ENCODE assay signal across 8 cellular contexts in the genomic region with DNA sequence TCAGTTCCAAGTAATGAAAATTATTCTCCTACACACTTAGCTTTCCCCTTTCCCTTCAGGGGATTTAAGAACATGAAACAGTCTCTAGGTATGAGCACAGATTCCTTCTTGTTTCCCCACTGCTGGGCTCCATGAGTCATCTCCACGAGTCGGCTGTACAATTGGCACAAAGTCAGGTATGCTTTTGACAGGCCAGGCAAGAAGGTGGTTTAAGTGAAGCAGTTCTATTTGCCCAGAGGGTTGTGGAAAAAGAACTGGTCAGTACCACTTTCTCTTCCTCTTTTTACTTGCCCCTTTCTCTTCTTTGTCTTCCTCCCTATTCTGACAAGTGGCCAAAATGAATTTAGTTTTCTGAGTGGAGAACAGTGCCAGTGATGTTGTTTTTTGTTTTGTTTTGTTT. TPM values are rescaled to one million over a fixed set of nuclear protein-coding genes. Genes with fewer than 3 reads are reported as not detected.
DNase-seq lines count a peak whose midpoint lies in the region; ATAC-seq and TF ChIP-seq lines count a peak whose summit lies in the region.

No MANE protein-coding gene starts in this region.

- peaks cover 74% of the 10 kb centered on the region for H3K36me3 ChIP-seq in right atrium auricular region

- peak overlapping the region; percentile 80 for H3K27ac Mint-ChIP-seq in activated B cell treated with CpG ODN at 0.5 μM for 24 hours
- peak overlapping the region; percentile 68 for H3K27ac Mint-ChIP-seq in type B pancreatic cell

- POLR2A ChIA-PET in activated B cell treated with CpG ODN at 0.5 μM for 24 hours (lab: Charles Lee): no interaction called here

- H3K9me3 ChIP-seq in right atrium auricular region: no peaks in the 10 kb centered on the region

- peak overlapping the region; percentile 32 to 73 for H3K27ac ChIP-seq in right atrium auricular region

- H3K4me1 Mint-ChIP-seq in activated B cell treated with CpG ODN at 0.5 μM for 24 hours (peaks cover 8% of the 10 kb centered on the region), type B pancreatic cell (ENCODE audit: unreplicated experiment) (no peaks in the 10 kb centered on the region)

- DNase-seq in AG20443 (ENCODE audit: low spot score) (peak; percentile 92), activated B cell treated with CpG ODN at 0.5 μM for 24 hours (no peak), right atrium auricular region (ENCODE audit: low spot score) (peak; percentile 88), type B pancreatic cell (ENCODE audit: extremely low spot score, unreplicated experiment) (no peak), NCI-H774 (lab: John Stamatoyannopoulos, UW) (no peak), T-helper 2 cell (no peak)

- CTCF ChIA-PET in activated B cell treated with CpG ODN at 0.5 μM for 24 hours (lab: Charles Lee): no interaction called here

- no peaks in the 10 kb centered on the region for H3K27me3 Mint-ChIP-seq in activated B cell treated with CpG ODN at 0.5 μM for 24 hours
- H3K27me3 Mint-ChIP-seq in type B pancreatic cell: no peaks in the 10 kb centered on the region

- H3K36me3 Mint-ChIP-seq in activated B cell treated with CpG ODN at 0.5 μM for 24 hours (ENCODE audit: low read depth) (peaks cover 74% of the 10 kb centered on the region), type B pancreatic cell (peaks cover 37% of the 10 kb centered on the region)

- no peak overlapping the region for H3K4me3 ChIP-seq in right atrium auricular region

- no peaks in the 10 kb centered on the region for H3K27me3 ChIP-seq in right atrium auricular region

- H3K9me3 Mint-ChIP-seq in activated B cell treated with CpG ODN at 0.5 μM for 24 hours: no peaks in the 10 kb centered on the region
- no peaks in the 10 kb centered on the region for H3K9me3 Mint-ChIP-seq in type B pancreatic cell

- intact Hi-C loops in activated B cell treated with CpG ODN at 0.5 μM for 24 hours (cut with micrococcal nuclease): loop anchor here (1.0 kb wide), 1 partner anchor 16 kb away; the partner anchor contains the start of gene DYNC1H1

- no peak overlapping the region for H3K4me3 Mint-ChIP-seq in activated B cell treated with CpG ODN at 0.5 μM for 24 hours
- no peak overlapping the region for H3K4me3 Mint-ChIP-seq in type B pancreatic cell

- H3K4me1 ChIP-seq in right atrium auricular region: peaks cover 0 to 14% of the 10 kb centered on the region in 2 donors

- TF ChIP-seq CTCF in activated B cell treated with CpG ODN at 0.5 μM for 24 hours (IDR thresholded peaks at IDR 0.05) (no peak), right atrium auricular region (IDR thresholded peaks at IDR 0.05) (no peak), type B pancreatic cell (conservative IDR thresholded peaks at IDR 0.05) (no peak)

- peak; percentile 88 for ATAC-seq in GM19395 (IDR thresholded peaks at IDR 0.05; ENCODE audit: unreplicated experiment)
- ATAC-seq in HG03457 (IDR thresholded peaks at IDR 0.05; ENCODE audit: unreplicated experiment): peak; percentile 78
- ATAC-seq in activated B cell treated with CpG ODN at 0.5 μM for 24 hours (ENCODE audit: low read depth): peak; percentile 60

RNA-seq across cellular contexts. Expression of gene DYNC1H1, which starts 16.3 kb away (rescaled TPM):
- total RNA-seq in activated B cell treated with CpG ODN at 0.5 μM for 24 hours (208 and 236 TPM in 2 replicates), right atrium auricular region (100 to 1,000 TPM; 388 to 445 TPM), type B pancreatic cell (ENCODE audit: low replicate concordance) (413 and 489 TPM in 2 replicates)

Comparison
In these comparisons a context has a peak if more than half of its experiments do, and no peak if none do; other contexts are left out.
1. DNase-seq: peak in AG20443 (single experiment) and right atrium auricular region (single experiment); none in activated B cell treated with CpG ODN at 0.5 μM for 24 hours (single experiment), type B pancreatic cell (single experiment), NCI-H774 (single experiment) and T-helper 2 cell (0 of 5).
2. Peak in every context shown above with its lines, with median percentiles within 50 percentile points of each other: ATAC-seq.